In the genomic region with DNA sequence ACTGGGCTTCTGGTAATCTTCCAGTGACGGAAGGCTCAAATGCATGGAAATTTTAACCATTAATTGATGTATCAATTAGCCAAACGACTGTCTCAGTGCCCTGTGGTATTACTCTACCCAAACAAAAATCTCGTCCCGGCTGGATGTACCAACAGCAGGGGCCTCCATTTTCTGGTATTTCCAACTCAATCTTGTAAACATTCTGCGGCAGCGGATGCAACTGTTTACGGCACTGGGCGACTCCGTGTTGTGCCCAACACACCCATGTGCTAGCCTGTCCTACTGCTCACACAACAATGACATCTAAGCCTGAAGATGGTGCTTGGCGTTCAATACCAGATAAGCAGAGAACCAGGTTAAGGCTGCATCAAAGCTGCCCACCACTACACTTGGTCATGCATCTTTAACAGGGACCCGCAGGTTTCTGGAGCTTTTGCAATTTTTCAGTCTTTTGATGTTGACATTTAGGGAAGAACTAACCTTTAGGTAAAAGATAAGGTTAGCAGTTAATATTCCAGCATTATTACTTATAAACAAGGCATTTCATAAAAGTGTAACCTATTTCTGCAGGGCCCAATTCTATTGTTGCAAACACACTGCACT, we compare ENCODE assay signal across 9 cellular contexts. TPM values are rescaled to one million over a fixed set of nuclear protein-coding genes. Genes with fewer than 3 reads are reported as not detected.
DNase-seq lines count a peak whose midpoint lies in the region; ATAC-seq and TF ChIP-seq lines count a peak whose summit lies in the region.
"Had no signal": no experiment of that assay in that cellular context is flagged by ENCODE, and none has a peak within 500 bp of the region (broad histone marks: within the 10 kb centered on the region; RNA-seq: fewer than 3 reads in every experiment).

No MANE protein-coding gene starts in this region.

- H3K4me1 ChIP-seq in endodermal cell (ENCODE audit: control insufficient read depth, insufficient read depth, low read length): no peaks in the 10 kb centered on the region
- H3K4me1 ChIP-seq in parathyroid adenoma: peaks cover 7% of the 10 kb centered on the region

- peaks cover 10% of the 10 kb centered on the region for H3K27me3 ChIP-seq in endodermal cell (ENCODE audit: control insufficient read depth, insufficient read depth, low read length, poor library complexity, severe bottlenecking)
- no peaks in the 10 kb centered on the region for H3K27me3 ChIP-seq in parathyroid adenoma (ENCODE audit: control insufficient read depth, insufficient read depth, low read length)

- H3K27ac ChIP-seq in endodermal cell (ENCODE audit: low read depth, low read length) (no peak overlapping the region), parathyroid adenoma (peak overlapping the region; percentile 88)

- no peak overlapping the region for H3K4me2 ChIP-seq in parathyroid adenoma (ENCODE audit: low read length)

- H3K9me3 Mint-ChIP-seq in endodermal cell: no peaks in the 10 kb centered on the region

- H3K4me3 ChIP-seq in endodermal cell (ENCODE audit: low read length) (peak overlapping the region; percentile 85), parathyroid adenoma (ENCODE audit: low read depth, low read length) (no peak overlapping the region)

- H3K27ac Mint-ChIP-seq in endodermal cell: no peak overlapping the region

- H3K4me1 Mint-ChIP-seq in endodermal cell: peaks cover 21% of the 10 kb centered on the region

- peaks cover 17% of the 10 kb centered on the region for H3K27me3 Mint-ChIP-seq in endodermal cell (ENCODE audit: insufficient read depth)

- peak overlapping the region; percentile 93 for H2AFZ ChIP-seq in parathyroid adenoma

- DNase-seq in H4 (ENCODE audit: low spot score): peak; percentile 33
- DNase-seq in NCI-H69 (lab: John Stamatoyannopoulos, UW): peak; percentile 61
- DNase-seq in endodermal cell: no peak
- DNase-seq in globus pallidus (ENCODE audit: low spot score): no peak
- DNase-seq: activated naive CD4-positive, alpha-beta T cell treated with anti-CD3 and anti-CD28 coated beads, Interleukin-2, amount 50 U/mL, for 16 hours; NCI-H187 had no signal

- H3K79me2 ChIP-seq in parathyroid adenoma: no peaks in the 10 kb centered on the region

- H3K9ac ChIP-seq in endodermal cell (ENCODE audit: extremely low read depth, low read length, poor library complexity, severe bottlenecking) (peak overlapping the region; percentile 53), parathyroid adenoma (no peak overlapping the region)

- H3K4me3 Mint-ChIP-seq in endodermal cell: peak overlapping the region; percentile 72

- 86% methylated on average over 9 to 11 of the region's 11 CpGs for WGBS in endodermal cell (ENCODE audit: insufficient coverage in 1 of 2, insufficient read length in 1 of 2), 2 experiments

- ATAC-seq in GM21381 (IDR thresholded peaks at IDR 0.05; ENCODE audit: unreplicated experiment): no peak
- ATAC-seq in esophagus mucosa: no peak

- H3K36me3 ChIP-seq in endodermal cell (ENCODE audit: control insufficient read depth, insufficient read depth, low read length) (no peaks in the 10 kb centered on the region), parathyroid adenoma (ENCODE audit: control insufficient read depth, insufficient read depth, low read length) (no peaks in the 10 kb centered on the region)

- no peaks in the 10 kb centered on the region for H3K9me3 ChIP-seq in endodermal cell (ENCODE audit: control insufficient read depth, low read length)
- no peaks in the 10 kb centered on the region for H3K9me3 ChIP-seq in parathyroid adenoma (ENCODE audit: control insufficient read depth, low read length)

- TF ChIP-seq CTCF in endodermal cell (conservative IDR thresholded peaks at IDR 0.05): no peak
- no peak for TF ChIP-seq CTCF in parathyroid adenoma (IDR thresholded peaks at IDR 0.05)

- H3K36me3 Mint-ChIP-seq in endodermal cell (ENCODE audit: low read depth): no peaks in the 10 kb centered on the region

RNA-seq across cellular contexts. Expression of gene FAXC, which starts 1.2 kb away (rescaled TPM):
- 6.0 and 13.0 TPM in 2 replicates for total RNA-seq in H4 (2014; rRNA removed; shearing (Covaris generic))
- total RNA-seq in endodermal cell (10 to 100 TPM in 1 of 2 donors, 1 to 10 TPM in 1; 8.8 to 19.5 TPM), esophagus mucosa (1.6 TPM)
- 15.1 TPM for polyA plus RNA-seq in endodermal cell (2013, experiment 1 of 2)
- 12.5 TPM for polyA plus RNA-seq in endodermal cell (2013, experiment 2 of 2)

RNA-seq across cellular contexts. Expression of gene COQ3, which starts 45.7 kb away (rescaled TPM):
- 19.0 and 21.5 TPM in 2 replicates for total RNA-seq in H4 (2014; rRNA removed; shearing (Covaris generic))
- total RNA-seq in endodermal cell: 10 to 100 TPM in 1 of 2 donors, 1 to 10 TPM in 1; 8.7 to 15.2 TPM
- polyA plus RNA-seq in endodermal cell (2013, experiment 1 of 2): 13.8 TPM
- 13.4 TPM for polyA plus RNA-seq in endodermal cell (2013, experiment 2 of 2)
- total RNA-seq in esophagus mucosa: 9.2 TPM

Comparison
In these comparisons a context has a peak if more than half of its experiments do, and no peak if none do; other contexts are left out.
1. DNase-seq: peak in H4 (single experiment) and NCI-H69 (single experiment); none in endodermal cell (single experiment) and globus pallidus (single experiment).